ENCODE assay signal across 9 cellular contexts in the genomic region with DNA sequence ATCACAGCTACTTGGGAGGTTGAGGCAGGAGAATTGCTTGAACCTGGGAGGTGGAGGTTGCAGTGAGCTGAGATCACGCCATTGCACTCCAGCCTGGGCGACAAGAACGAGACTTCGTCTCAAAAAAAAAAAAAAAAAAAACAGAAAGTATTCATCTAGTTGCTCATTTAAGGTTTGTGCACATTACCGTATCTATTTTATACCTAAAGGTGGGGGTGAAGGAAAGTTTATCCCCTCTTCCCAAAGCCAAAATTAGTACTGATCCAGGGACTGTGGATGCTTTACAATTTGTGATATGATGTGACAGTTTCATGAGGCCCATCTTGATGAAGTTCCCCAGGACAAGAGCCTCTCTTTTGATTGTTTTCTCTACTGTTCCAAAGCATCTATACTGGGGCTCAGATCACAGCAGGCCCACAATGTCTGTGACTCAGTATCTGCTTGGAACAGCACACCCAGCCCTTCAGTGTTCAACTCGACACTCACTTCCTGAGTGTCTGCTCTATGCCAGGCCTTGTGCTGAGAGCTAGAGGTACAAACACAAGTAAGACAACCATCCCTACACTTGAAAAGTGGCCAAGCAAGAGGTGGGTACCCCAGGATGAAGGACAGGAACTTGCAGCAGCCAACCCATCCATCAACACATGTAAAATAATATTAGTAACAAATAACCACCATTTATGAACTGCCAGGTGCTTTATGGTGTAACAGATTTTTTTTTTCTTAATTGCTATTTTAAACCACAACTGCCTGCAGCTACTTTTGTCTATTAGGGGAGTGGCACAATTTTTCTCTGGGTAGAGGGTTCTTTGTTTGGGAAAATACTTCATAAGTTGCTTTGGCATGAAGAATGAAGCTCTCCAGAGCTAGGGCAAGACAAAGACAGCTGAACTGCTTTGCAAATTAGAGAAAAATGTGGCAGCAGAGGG.
DNase-seq lines count a peak whose midpoint lies in the region; ATAC-seq and TF ChIP-seq lines count a peak whose summit lies in the region.
"Had no signal": no experiment of that assay in that cellular context is flagged by ENCODE, and none has a peak within 500 bp of the region (broad histone marks: within the 10 kb centered on the region; RNA-seq: fewer than 3 reads in every experiment).

No MANE protein-coding gene starts in this region.

- no peaks in the 10 kb centered on the region for H3K9me3 ChIP-seq in HEK293 (ENCODE audit: control insufficient read depth, insufficient read depth, low read depth, low read length)

- H3K4me1 ChIP-seq in HEK293 (ENCODE audit: control insufficient read depth, insufficient read depth, low read length) = no peaks in the 10 kb centered on the region

- H3K36me3 ChIP-seq in HEK293 (ENCODE audit: control insufficient read depth in 2 of 2, insufficient read depth in 1 of 2, low read length in 2 of 2) = no peaks in the 10 kb centered on the region

- DNase-seq in activated CD4-positive, alpha-beta T cell treated with anti-CD3 and anti-CD28 coated beads, Interleukin-2, amount 50 U/mL, for 1 hour = peak; percentile 34
- DNase-seq in epithelial cell of prostate (ENCODE audit: low read depth, low spot score) (no peak), DMS 273 (lab: John Stamatoyannopoulos, UW; ENCODE audit: unreplicated experiment) (no peak), KG1 (lab: John Stamatoyannopoulos, UW) (no peak), putamen (ENCODE audit: low spot score) (no peak)
- DNase-seq in stimulated activated CD4-positive, alpha-beta T cell treated with anti-CD3 and anti-CD28 coated beads, Interleukin-4, amount 100 ng/mL, for 1 hour = peak; percentile 26
- DNase-seq: H7 had no signal

- no peak overlapping the region for H3K4me3 ChIP-seq in HEK293 (ENCODE audit: low read depth, low read length)

- POLR2A ChIA-PET in HEK293 (lab: Yijun Ruan, JAX) = interaction anchor here (1.4 kb wide), 1 partner anchor 29 kb away, joined by 4 read pairs; a partner anchor contains a TSS

- ATAC-seq in GM21367 (IDR thresholded peaks at IDR 0.05; ENCODE audit: unreplicated experiment) = no peak

- TF ChIP-seq CTCF in HEK293 (tag by site-specific recombination; IDR thresholded peaks at IDR 0.05) = no peak

- CTCF ChIA-PET in HEK293 (lab: Yijun Ruan, JAX) = interaction anchor here (0.5 to 4.0 kb wide), 9 partner anchors 11 to 168 kb away, joined by 3 to 13 read pairs (median 3); no protein-coding TSS in a partner anchor

- H3K27ac ChIP-seq in HEK293 (ENCODE audit: extremely low read depth, low read depth, low read length) (no peak overlapping the region), epithelial cell of prostate (peak overlapping the region; percentile 58)

TF ChIP-seq in HEK293, 187 proteins besides CTCF, POLR2A, EP300 and RAD21:
- TF ChIP-seq ZNF19 (tag by site-specific recombination; IDR thresholded peaks at IDR 0.05; ENCODE audit: low read depth) (no peak), ZBTB20 (tag by site-specific recombination; IDR thresholded peaks at IDR 0.05) (no peak), ZNF791 (tag by site-specific recombination; IDR thresholded peaks at IDR 0.05) (no peak), ZNF169 (tag by site-specific recombination; IDR thresholded peaks at IDR 0.05) (no peak), ZNF664 (tag by site-specific recombination; IDR thresholded peaks at IDR 0.05) (peak; percentile 96), PRDM1 (tag by site-specific recombination; IDR thresholded peaks at IDR 0.05) (no peak), ZNF174 (tag by site-specific recombination; IDR thresholded peaks at IDR 0.05) (no peak), ZNF23 (tag by site-specific recombination; IDR thresholded peaks at IDR 0.05; ENCODE audit: borderline replicate concordance) (no peak), ZEB2 (tag by site-specific recombination; IDR thresholded peaks at IDR 0.05) (no peak), ZNF223 (tag by site-specific recombination; IDR thresholded peaks at IDR 0.05) (no peak), ZNF239 (tag by site-specific recombination; IDR thresholded peaks at IDR 0.05) (no peak), TRIM28 (IDR thresholded peaks at IDR 0.05; ENCODE audit: borderline replicate concordance, low read length) (no peak), ZBTB17 (tag by site-specific recombination; IDR thresholded peaks at IDR 0.05) (peak; percentile 90), ZNF610 (tag by site-specific recombination; IDR thresholded peaks at IDR 0.05; ENCODE audit: borderline replicate concordance) (no peak), ZNF155 (tag by site-specific recombination; IDR thresholded peaks at IDR 0.05) (no peak), ZNF707 (tag by site-specific recombination; IDR thresholded peaks at IDR 0.05) (no peak), KLF9 (tag by site-specific recombination; IDR thresholded peaks at IDR 0.05; ENCODE audit: low read depth) (no peak)
- TF ChIP-seq, protein P1, sequence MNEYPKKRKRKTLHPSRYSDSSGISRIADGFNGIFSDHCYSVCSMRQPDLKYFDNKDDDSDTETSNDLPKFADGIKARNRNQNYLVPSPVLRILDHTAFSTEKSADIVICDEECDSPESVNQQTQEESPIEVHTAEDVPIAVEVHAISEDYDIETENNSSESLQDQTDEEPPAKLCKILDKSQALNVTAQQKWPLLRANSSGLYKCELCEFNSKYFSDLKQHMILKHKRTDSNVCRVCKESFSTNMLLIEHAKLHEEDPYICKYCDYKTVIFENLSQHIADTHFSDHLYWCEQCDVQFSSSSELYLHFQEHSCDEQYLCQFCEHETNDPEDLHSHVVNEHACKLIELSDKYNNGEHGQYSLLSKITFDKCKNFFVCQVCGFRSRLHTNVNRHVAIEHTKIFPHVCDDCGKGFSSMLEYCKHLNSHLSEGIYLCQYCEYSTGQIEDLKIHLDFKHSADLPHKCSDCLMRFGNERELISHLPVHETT (tag by site-specific recombination; IDR thresholded peaks at IDR 0.05) = no peak
- TF ChIP-seq, protein P2, sequence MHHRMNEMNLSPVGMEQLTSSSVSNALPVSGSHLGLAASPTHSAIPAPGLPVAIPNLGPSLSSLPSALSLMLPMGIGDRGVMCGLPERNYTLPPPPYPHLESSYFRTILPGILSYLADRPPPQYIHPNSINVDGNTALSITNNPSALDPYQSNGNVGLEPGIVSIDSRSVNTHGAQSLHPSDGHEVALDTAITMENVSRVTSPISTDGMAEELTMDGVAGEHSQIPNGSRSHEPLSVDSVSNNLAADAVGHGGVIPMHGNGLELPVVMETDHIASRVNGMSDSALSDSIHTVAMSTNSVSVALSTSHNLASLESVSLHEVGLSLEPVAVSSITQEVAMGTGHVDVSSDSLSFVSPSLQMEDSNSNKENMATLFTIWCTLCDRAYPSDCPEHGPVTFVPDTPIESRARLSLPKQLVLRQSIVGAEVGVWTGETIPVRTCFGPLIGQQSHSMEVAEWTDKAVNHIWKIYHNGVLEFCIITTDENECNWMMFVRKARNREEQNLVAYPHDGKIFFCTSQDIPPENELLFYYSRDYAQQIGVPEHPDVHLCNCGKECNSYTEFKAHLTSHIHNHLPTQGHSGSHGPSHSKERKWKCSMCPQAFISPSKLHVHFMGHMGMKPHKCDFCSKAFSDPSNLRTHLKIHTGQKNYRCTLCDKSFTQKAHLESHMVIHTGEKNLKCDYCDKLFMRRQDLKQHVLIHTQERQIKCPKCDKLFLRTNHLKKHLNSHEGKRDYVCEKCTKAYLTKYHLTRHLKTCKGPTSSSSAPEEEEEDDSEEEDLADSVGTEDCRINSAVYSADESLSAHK (tag by site-specific recombination; IDR thresholded peaks at IDR 0.05) = peak; percentile 69; the same call in 1 of the 2 replicates
- TF ChIP-seq, protein P3, sequence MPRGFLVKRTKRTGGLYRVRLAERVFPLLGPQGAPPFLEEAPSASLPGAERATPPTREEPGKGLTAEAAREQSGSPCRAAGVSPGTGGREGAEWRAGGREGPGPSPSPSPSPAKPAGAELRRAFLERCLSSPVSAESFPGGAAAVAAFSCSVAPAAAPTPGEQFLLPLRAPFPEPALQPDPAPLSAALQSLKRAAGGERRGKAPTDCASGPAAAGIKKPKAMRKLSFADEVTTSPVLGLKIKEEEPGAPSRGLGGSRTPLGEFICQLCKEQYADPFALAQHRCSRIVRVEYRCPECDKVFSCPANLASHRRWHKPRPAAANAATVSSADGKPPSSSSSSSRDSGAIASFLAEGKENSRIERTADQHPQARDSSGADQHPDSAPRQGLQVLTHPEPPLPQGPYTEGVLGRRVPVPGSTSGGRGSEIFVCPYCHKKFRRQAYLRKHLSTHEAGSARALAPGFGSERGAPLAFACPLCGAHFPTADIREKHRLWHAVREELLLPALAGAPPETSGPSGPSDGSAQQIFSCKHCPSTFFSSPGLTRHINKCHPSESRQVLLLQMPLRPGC (tag by site-specific recombination; IDR thresholded peaks at IDR 0.05) = no peak

Comparison
In these comparisons a context has a peak if more than half of its experiments do, and no peak if none do; other contexts are left out.
1. DNase-seq: peak in activated CD4-positive, alpha-beta T cell treated with anti-CD3 and anti-CD28 coated beads, Interleukin-2, amount 50 U/mL, for 1 hour (single experiment) and stimulated activated CD4-positive, alpha-beta T cell treated with anti-CD3 and anti-CD28 coated beads, Interleukin-4, amount 100 ng/mL, for 1 hour (single experiment); none in epithelial cell of prostate (single experiment), DMS 273 (single experiment), KG1 (single experiment) and putamen (single experiment).